In genomic region chrX:64447207-64447606, GRCh38 we compare ENCODE assay signal across 29 cellular contexts. TPM values are rescaled to one million over a fixed set of nuclear protein-coding genes. Genes with fewer than 3 reads are reported as not detected.
DNase-seq lines count a peak whose midpoint lies in the region; ATAC-seq, FAIRE-seq and TF ChIP-seq lines count a peak whose summit lies in the region.
"Had no signal": no experiment of that assay in that cellular context is flagged by ENCODE, and none has a peak within 500 bp of the region (broad histone marks: within the 10 kb centered on the region; RNA-seq: fewer than 3 reads in every experiment).

No MANE protein-coding gene starts in this region.

- no peaks in the 10 kb centered on the region for H3K27me3 Mint-ChIP-seq in astrocyte (ENCODE audit: low read depth, unreplicated experiment)
- H3K27me3 Mint-ChIP-seq: B cell; CD4-positive, alpha-beta memory T cell; CD4-positive, CD25-positive, alpha-beta regulatory T cell had no signal

- no peaks in the 10 kb centered on the region for H3K36me3 ChIP-seq in astrocyte (ENCODE audit: insufficient read depth, low read length)
- H3K36me3 ChIP-seq: BLaER1 treated with 17β-estradiol and CSF1 and Interleukin-3, amounts not matched to agents 10 nM and 100 nM had no signal

- no peaks in the 10 kb centered on the region for H3K36me3 Mint-ChIP-seq in astrocyte (ENCODE audit: low read depth, unreplicated experiment)
- H3K36me3 Mint-ChIP-seq: CD4-positive, alpha-beta memory T cell; CD4-positive, CD25-positive, alpha-beta regulatory T cell had no signal

- H2AFZ ChIP-seq in astrocyte (ENCODE audit: low read depth, low read length) = no peak overlapping the region

- no peaks in the 10 kb centered on the region for H4K20me1 ChIP-seq in astrocyte (ENCODE audit: insufficient read depth, low read length)
- H4K20me1 ChIP-seq: BLaER1 treated with 17β-estradiol and CSF1 and Interleukin-3, amounts not matched to agents 10 nM and 100 nM had no signal

- H3K27ac Mint-ChIP-seq in astrocyte (ENCODE audit: unreplicated experiment) = no peak overlapping the region
- H3K27ac Mint-ChIP-seq: B cell; CD4-positive, alpha-beta memory T cell; CD4-positive, CD25-positive, alpha-beta regulatory T cell; CD8-positive, alpha-beta memory T cell had no signal

- no peaks in the 10 kb centered on the region for H3K27me3 ChIP-seq in astrocyte (ENCODE audit: insufficient read depth, low read length)

- H3K27ac ChIP-seq in astrocyte (ENCODE audit: low read depth, low read length) = no peak overlapping the region
- H3K27ac ChIP-seq: BLaER1 treated with 17β-estradiol and CSF1 and Interleukin-3, amounts not matched to agents 10 nM and 100 nM; C4-2B had no signal

- peaks cover 3% of the 10 kb centered on the region for H3K9me3 Mint-ChIP-seq in astrocyte (ENCODE audit: unreplicated experiment)

- no peak overlapping the region for H3K4me3 Mint-ChIP-seq in astrocyte (ENCODE audit: unreplicated experiment)
- H3K4me3 Mint-ChIP-seq: B cell; CD4-positive, alpha-beta memory T cell; CD4-positive, CD25-positive, alpha-beta regulatory T cell; CD8-positive, alpha-beta memory T cell had no signal

- ATAC-seq in HG02870 (IDR thresholded peaks at IDR 0.05; ENCODE audit: unreplicated experiment) = peak; percentile 72
- ATAC-seq in HG03175 (IDR thresholded peaks at IDR 0.05; ENCODE audit: unreplicated experiment) = no peak
- no peak for ATAC-seq in HG03045 (IDR thresholded peaks at IDR 0.05; ENCODE audit: unreplicated experiment)

- H3K4me1 Mint-ChIP-seq in astrocyte (ENCODE audit: low read depth, unreplicated experiment) = no peaks in the 10 kb centered on the region
- H3K4me1 Mint-ChIP-seq: B cell; CD4-positive, alpha-beta memory T cell; CD4-positive, CD25-positive, alpha-beta regulatory T cell; CD8-positive, alpha-beta memory T cell had no signal

- H3K4me1 ChIP-seq in astrocyte (ENCODE audit: insufficient read depth, low read length) = no peaks in the 10 kb centered on the region
- H3K4me1 ChIP-seq: BLaER1 treated with 17β-estradiol and CSF1 and Interleukin-3, amounts not matched to agents 10 nM and 100 nM had no signal

- H3K4me2 ChIP-seq in astrocyte (ENCODE audit: low read length) = no peak overlapping the region
- H3K4me2 ChIP-seq: BLaER1 treated with 17β-estradiol and CSF1 and Interleukin-3, amounts not matched to agents 10 nM and 100 nM had no signal

- no peak overlapping the region for H3K4me3 ChIP-seq in astrocyte (ENCODE audit: insufficient read depth, low read depth, low read length)
- H3K4me3 ChIP-seq: BLaER1 treated with 17β-estradiol and CSF1 and Interleukin-3, amounts not matched to agents 10 nM and 100 nM had no signal

- TF ChIP-seq CTCF in astrocyte (IDR thresholded peaks at IDR 0.05; ENCODE audit: insufficient read depth, low read depth, low read length) = no peak

- no peak overlapping the region for H3K9ac ChIP-seq in astrocyte (ENCODE audit: low read length)
- H3K9ac ChIP-seq: BLaER1 treated with 17β-estradiol and CSF1 and Interleukin-3, amounts not matched to agents 10 nM and 100 nM had no signal

- H3K9me3 ChIP-seq in astrocyte (ENCODE audit: insufficient read depth, low read depth, low read length) = no peaks in the 10 kb centered on the region

- DNase-seq in GM18507 (ENCODE audit: extremely low spot score, insufficient read length, low read depth) (no peak), astrocyte (ENCODE audit: low read depth) (no peak), CD1c-positive myeloid dendritic cell (ENCODE audit: extremely low spot score) (no peak), SK-N-DZ (ENCODE audit: low spot score) (no peak)
- DNase-seq: 8988T; ACHN; CD4-positive, alpha-beta memory T cell; CD4-positive, CD25-positive, alpha-beta regulatory T cell; CD8-positive, alpha-beta memory T cell; COR-L47; DMS 273 treated with DMSO at 0.1 percent for 48 hours; DMS153; DMS53; DMS79; DND-41; EL; GDM1 had no signal

- peak; percentile 50 for FAIRE-seq in GM18507 (lab: Jason Lieb, UNC)
- FAIRE-seq in astrocyte (lab: Jason Lieb, UNC) = peak; percentile 45
- FAIRE-seq: A204.1, GM12891 had no signal

- H3K79me2 ChIP-seq in astrocyte (ENCODE audit: insufficient read depth, low read length) = no peaks in the 10 kb centered on the region

RNA-seq across cellular contexts. Expression of gene MTMR8, which starts 52.0 kb away (rescaled TPM):
- 0.89 and 1.6 TPM in 2 replicates for total RNA-seq in astrocyte
- 0.28 and 1.7 TPM in 2 replicates for polyA plus RNA-seq in SK-N-DZ (2014; cell fraction: cytosol; rRNA removed)
- 0.37 and 0.51 TPM in 2 replicates for polyA plus RNA-seq in SK-N-DZ (2014; cell fraction: nucleus; rRNA removed)
- total RNA-seq: A673, Daoy had no signal
- polyA plus RNA-seq: AG04450, BJ had no signal
